In genomic region chr2:61468231-61468630, GRCh38 we compare ENCODE assay signal across 8 cellular contexts. TPM values are rescaled to one million over a fixed set of nuclear protein-coding genes. Genes with fewer than 3 reads are reported as not detected.
A peak's percentile ranks its signal among the peaks of the same experiment; 100 is the strongest.
DNase-seq lines count a peak whose midpoint lies in the region; ATAC-seq, FAIRE-seq and TF ChIP-seq lines count a peak whose summit lies in the region.
"Not testable (repeated sequence)": the region's sequence is repeated elsewhere in the genome, so short reads cannot be mapped to it uniquely, and the experiment has no call there.

No MANE protein-coding gene starts in this region.

- not testable (repeated sequence) for H3K36me3 ChIP-seq in GM06990 (ENCODE audit: control insufficient read depth, insufficient read depth, low read length); OCI-LY1 (ENCODE audit: insufficient read depth, low read length); keratinocyte (ENCODE audit: control insufficient read depth in 2 of 2, extremely low read depth in 1 of 2, insufficient read depth in 2 of 2, low read length in 2 of 2); testis (ENCODE audit: low read depth, missing control alignments)

- not testable (repeated sequence) for FAIRE-seq in keratinocyte (lab: Jason Lieb, UNC)

- H3F3A ChIP-seq in OCI-LY1 (ENCODE audit: insufficient read depth, low read length): not testable (repeated sequence)

- H3K4me3 ChIP-seq in GM06990 (replicated peaks; ENCODE audit: low read depth, low read length) (peak overlapping the region; percentile 91; the same call in 1 of the 2 replicates), OCI-LY1 (ENCODE audit: low read depth, low read length, poor library complexity, severe bottlenecking) (peak overlapping the region; percentile 82)
- H3K4me3 ChIP-seq in keratinocyte (ENCODE audit: control insufficient read depth in 2 of 3, extremely low read depth in 1 of 3, insufficient read depth in 2 of 3, low read depth in 1 of 3, low read length in 3 of 3); testis: not testable (repeated sequence)

- TF ChIP-seq POLR2A in testis (IDR thresholded peaks at IDR 0.05): not testable (repeated sequence)

- not testable (repeated sequence) for H4K20me1 ChIP-seq in OCI-LY1 (ENCODE audit: insufficient read depth, low read length); keratinocyte (ENCODE audit: control insufficient read depth, extremely low read depth, insufficient read depth, low read length)

- H3K27me3 Mint-ChIP-seq in activated B cell treated with CpG ODN at 0.5 μM for 24 hours; activated naive CD4-positive, alpha-beta T cell treated with anti-CD3 and anti-CD28 coated beads, Interleukin-2, amount 10 ng/mL, durations not matched to agents 7 days and 5 days; central memory CD8-positive, alpha-beta T cell; neural crest cell (ENCODE audit: low read depth): not testable (repeated sequence)

- not testable (repeated sequence) for H2AFZ ChIP-seq in OCI-LY1 (ENCODE audit: low read length); keratinocyte (ENCODE audit: control insufficient read depth, low read length)

- DNase-seq in GM06990 (ENCODE audit: extremely low read depth, insufficient read length); activated B cell treated with CpG ODN at 0.5 μM for 24 hours; activated naive CD4-positive, alpha-beta T cell treated with anti-CD3 and anti-CD28 coated beads, Interleukin-2, amount 10 ng/mL, durations not matched to agents 7 days and 5 days; central memory CD8-positive, alpha-beta T cell (ENCODE audit: low spot score in 2 of 2); keratinocyte (ENCODE audit: low read depth, low spot score); neural crest cell (ENCODE audit: low read depth, low spot score); testis: not testable (repeated sequence)

- not testable (repeated sequence) for ATAC-seq in activated B cell treated with CpG ODN at 0.5 μM for 24 hours (ENCODE audit: low read depth); central memory CD8-positive, alpha-beta T cell (replicated peaks; ENCODE audit: extremely low read depth, poor library complexity, severe bottlenecking)

- H3K79me2 ChIP-seq in OCI-LY1 (ENCODE audit: insufficient read depth, low read length) (peaks cover 68% of the 10 kb centered on the region), keratinocyte (ENCODE audit: control insufficient read depth, insufficient read depth, low read length) (peaks cover 85% of the 10 kb centered on the region)

- peak overlapping the region; percentile 83 for H3K4me2 ChIP-seq in OCI-LY1 (ENCODE audit: low read length)
- peak overlapping the region; percentile 92 for H3K4me2 ChIP-seq in keratinocyte (ENCODE audit: control insufficient read depth, extremely low read depth, insufficient read depth, low read depth, low read length)

- not testable (repeated sequence) for H3K27me3 ChIP-seq in GM06990 (replicated peaks; ENCODE audit: control insufficient read depth, insufficient read depth, low read length); OCI-LY1 (ENCODE audit: insufficient read depth, low read length); keratinocyte (ENCODE audit: control insufficient read depth, extremely low read depth, insufficient read depth, low read length); testis

- not testable (repeated sequence) for H3K9me3 ChIP-seq in OCI-LY1 (ENCODE audit: low read length); keratinocyte (ENCODE audit: control insufficient read depth, low read depth, low read length); testis

- dilution Hi-C loops in keratinocyte (cut with MboI; ENCODE audit: extremely low pct_ligation_motif_present, low sequenced_read_pairs): not testable (repeated sequence)

- CTCF ChIA-PET in activated B cell treated with CpG ODN at 0.5 μM for 24 hours (lab: Charles Lee): interaction anchor here (1.7 kb wide), 1 partner anchor 42 kb away, joined by 5 read pairs; no protein-coding TSS in a partner anchor
- CTCF ChIA-PET in activated naive CD4-positive, alpha-beta T cell treated with anti-CD3 and anti-CD28 coated beads, Interleukin-2, amount 10 ng/mL, durations not matched to agents 7 days and 5 days (lab: Charles Lee): interaction anchor here (1.4 kb wide), 1 partner anchor 42 kb away, joined by 4 read pairs; no protein-coding TSS in a partner anchor

- H3K4me3 Mint-ChIP-seq in activated B cell treated with CpG ODN at 0.5 μM for 24 hours (peak overlapping the region; percentile 24), neural crest cell (peak overlapping the region; percentile 98)
- H3K4me3 Mint-ChIP-seq in activated naive CD4-positive, alpha-beta T cell treated with anti-CD3 and anti-CD28 coated beads, Interleukin-2, amount 10 ng/mL, durations not matched to agents 7 days and 5 days: peak overlapping the region; percentile 93
- peak overlapping the region; percentile 93 for H3K4me3 Mint-ChIP-seq in central memory CD8-positive, alpha-beta T cell

- intact Hi-C loops in activated B cell treated with CpG ODN at 0.5 μM for 24 hours (cut with micrococcal nuclease); testis (cut with DNase I; ENCODE audit: low total_unique reads): not testable (repeated sequence)

- POLR2A ChIA-PET in activated B cell treated with CpG ODN at 0.5 μM for 24 hours (lab: Charles Lee): interaction anchor here (0.8 kb wide), 1 partner anchor 70 kb away, joined by 18 read pairs; the partner anchor contains the start of gene XPO1

- H3K9me1 ChIP-seq in keratinocyte (ENCODE audit: control insufficient read depth, extremely low read depth, insufficient read depth, low read length): not testable (repeated sequence)

- 74 to 86% methylated on average over 10 of the region's 10 CpGs for WGBS in testis, 2 donors

- H3K9ac ChIP-seq in OCI-LY1 (ENCODE audit: low read length): peak overlapping the region; percentile 90
- H3K9ac ChIP-seq in keratinocyte (ENCODE audit: control insufficient read depth, extremely low read depth, insufficient read depth, low read length): not testable (repeated sequence)

- not testable (repeated sequence) for TF ChIP-seq CTCF in GM06990 (IDR thresholded peaks at IDR 0.05; ENCODE audit: insufficient read depth, low read length, poor library complexity, severe bottlenecking); OCI-LY1 (IDR thresholded peaks at IDR 0.05; ENCODE audit: low read length); activated B cell treated with CpG ODN at 0.5 μM for 24 hours (IDR thresholded peaks at IDR 0.05); keratinocyte (optimal IDR thresholded peaks at IDR 0.05 in 1 of 3, IDR thresholded peaks at IDR 0.05 in 1 of 3, conservative IDR thresholded peaks at IDR 0.05 in 1 of 3; ENCODE audit: extremely low read depth in 1 of 3, insufficient read depth in 2 of 3, low read length in 3 of 3); neural crest cell (conservative IDR thresholded peaks at IDR 0.05); testis (IDR thresholded peaks at IDR 0.05)

- peaks cover 66% of the 10 kb centered on the region for H3K4me1 ChIP-seq in OCI-LY1 (ENCODE audit: insufficient read depth, low read length, severe bottlenecking)
- not testable (repeated sequence) for H3K4me1 ChIP-seq in keratinocyte (ENCODE audit: control insufficient read depth, extremely low read depth, insufficient read depth, low read length)
- H3K4me1 ChIP-seq in testis: peaks cover 23% of the 10 kb centered on the region

- H3K9me3 Mint-ChIP-seq in activated B cell treated with CpG ODN at 0.5 μM for 24 hours; activated naive CD4-positive, alpha-beta T cell treated with anti-CD3 and anti-CD28 coated beads, Interleukin-2, amount 10 ng/mL, durations not matched to agents 7 days and 5 days; central memory CD8-positive, alpha-beta T cell; neural crest cell: not testable (repeated sequence)

- H3K4me1 Mint-ChIP-seq in activated B cell treated with CpG ODN at 0.5 μM for 24 hours (peaks cover 62% of the 10 kb centered on the region), neural crest cell (peaks cover 38% of the 10 kb centered on the region)
- H3K4me1 Mint-ChIP-seq in activated naive CD4-positive, alpha-beta T cell treated with anti-CD3 and anti-CD28 coated beads, Interleukin-2, amount 10 ng/mL, durations not matched to agents 7 days and 5 days: peaks cover 52% of the 10 kb centered on the region
- H3K4me1 Mint-ChIP-seq in central memory CD8-positive, alpha-beta T cell: peaks cover 27% of the 10 kb centered on the region

- not testable (repeated sequence) for H3K27ac Mint-ChIP-seq in activated B cell treated with CpG ODN at 0.5 μM for 24 hours; central memory CD8-positive, alpha-beta T cell (ENCODE audit: low read depth); neural crest cell (ENCODE audit: unreplicated experiment)
- peak overlapping the region; percentile 68 for H3K27ac Mint-ChIP-seq in activated naive CD4-positive, alpha-beta T cell treated with anti-CD3 and anti-CD28 coated beads, Interleukin-2, amount 10 ng/mL, durations not matched to agents 7 days and 5 days

- not testable (repeated sequence) for H3K9me2 ChIP-seq in OCI-LY1 (ENCODE audit: low read depth, low read length)

- H3K27ac ChIP-seq in OCI-LY1 (ENCODE audit: low read depth, low read length, poor library complexity, severe bottlenecking) (peak overlapping the region; percentile 90), testis (peak overlapping the region; percentile 19 to 92)
- H3K27ac ChIP-seq in keratinocyte (ENCODE audit: control insufficient read depth, insufficient read depth, low read length): not testable (repeated sequence)

- H3K36me3 Mint-ChIP-seq in activated B cell treated with CpG ODN at 0.5 μM for 24 hours (ENCODE audit: low read depth): peaks cover 32% of the 10 kb centered on the region
- H3K36me3 Mint-ChIP-seq in activated naive CD4-positive, alpha-beta T cell treated with anti-CD3 and anti-CD28 coated beads, Interleukin-2, amount 10 ng/mL, durations not matched to agents 7 days and 5 days: peaks cover 26% of the 10 kb centered on the region
- peaks cover 36% of the 10 kb centered on the region for H3K36me3 Mint-ChIP-seq in central memory CD8-positive, alpha-beta T cell (ENCODE audit: insufficient read depth)
- not testable (repeated sequence) for H3K36me3 Mint-ChIP-seq in neural crest cell (ENCODE audit: low read depth)

RNA-seq across cellular contexts. Expression of gene USP34, which starts 2.7 kb away (rescaled TPM):
- 142 and 176 TPM in 2 replicates for total RNA-seq in activated B cell treated with CpG ODN at 0.5 μM for 24 hours
- 32.6 to 54.7 TPM (median 43.1 TPM) in 3 replicates for polyA plus RNA-seq in keratinocyte
- 56.6 TPM for polyA plus RNA-seq in keratinocyte (2011; ENCODE audit: low read depth)
- polyA plus RNA-seq in keratinocyte (2011; cell fraction: cytosol; rRNA removed): 23.5 and 45.8 TPM in 2 replicates
- 88.7 and 115 TPM in 2 replicates for polyA plus RNA-seq in keratinocyte (2011; cell fraction: nucleus; rRNA removed)
- 31.8 and 43.1 TPM in 2 replicates for polyA plus RNA-seq in keratinocyte (2012; ENCODE audit: low replicate concordance)
- 68.6 to 204 TPM (median 106 TPM) in 3 replicates for polyA minus RNA-seq in keratinocyte
- polyA minus RNA-seq in keratinocyte (2011; cell fraction: cytosol; rRNA and poly(A)+ RNA removed): 50.3 TPM
- polyA minus RNA-seq in keratinocyte (2011; cell fraction: nucleus; rRNA and poly(A)+ RNA removed): 123 and 260 TPM in 2 replicates
- total RNA-seq in neural crest cell: 95.9 and 98.4 TPM in 2 replicates
- 100 to 1,000 TPM; 230 to 235 TPM for total RNA-seq in testis
- 92.3 TPM for polyA plus RNA-seq in testis (ENCODE audit: insufficient read depth, low read depth, low replicate concordance)

Comparison
In these comparisons a context has a peak if more than half of its experiments do, and no peak if none do; other contexts are left out.
1. H3K4me3 Mint-ChIP-seq: peak in every context shown above with its lines; median percentile 98 in neural crest cell; 93 in activated naive CD4-positive, alpha-beta T cell treated with anti-CD3 and anti-CD28 coated beads, Interleukin-2, amount 10 ng/mL, durations not matched to agents 7 days and 5 days; 93 in central memory CD8-positive, alpha-beta T cell; 24 in activated B cell treated with CpG ODN at 0.5 μM for 24 hours.